In genomic region chr17:48878920-48879898, GRCh38 we compare ENCODE assay signal across 8 cellular contexts. TPM values are rescaled to one million over a fixed set of nuclear protein-coding genes. Genes with fewer than 3 reads are reported as not detected.
DNase-seq lines count a peak whose midpoint lies in the region; ATAC-seq and TF ChIP-seq lines count a peak whose summit lies in the region.

No MANE protein-coding gene starts in this region.

- no peaks in the 10 kb centered on the region for H3K27me3 Mint-ChIP-seq in activated B cell treated with CpG ODN at 0.5 μM for 24 hours

- no peak overlapping the region for H3K27ac ChIP-seq in C4-2B

- POLR2A ChIA-PET in activated B cell treated with CpG ODN at 0.5 μM for 24 hours (lab: Charles Lee), result interaction anchor here (0.5 to 1.1 kb wide), 8 partner anchors 13 to 274 kb away, joined by 3 to 14 read pairs (median 3); partner anchors contain the start of genes ATP5MC1, HOXB6 and TTLL6

- CTCF ChIA-PET in activated B cell treated with CpG ODN at 0.5 μM for 24 hours (lab: Charles Lee), result interaction anchor here (0.5 to 8.7 kb wide), 38 partner anchors 10 to 212 kb away, joined by 3 to 379 read pairs (median 4); partner anchors contain the start of genes ATP5MC1, CALCOCO2, PRAC2 and TTLL6

- no peaks in the 10 kb centered on the region for H3K9me3 Mint-ChIP-seq in activated B cell treated with CpG ODN at 0.5 μM for 24 hours

- TF ChIP-seq CTCF in C4-2B (conservative IDR thresholded peaks at IDR 0.05) (peak; percentile 96), HFF-Myc (IDR thresholded peaks at IDR 0.05; ENCODE audit: low read depth, low read length, missing control alignments) (peak; percentile 93), activated B cell treated with CpG ODN at 0.5 μM for 24 hours (IDR thresholded peaks at IDR 0.05) (peak; percentile 82)

- ATAC-seq in activated B cell treated with CpG ODN at 0.5 μM for 24 hours (ENCODE audit: low read depth) (peak; percentile 96), HG03457 (IDR thresholded peaks at IDR 0.05; ENCODE audit: unreplicated experiment) (no peak)

- no peak overlapping the region for H3K27ac Mint-ChIP-seq in activated B cell treated with CpG ODN at 0.5 μM for 24 hours

- no peak overlapping the region for H3K4me3 ChIP-seq in HFF-Myc (replicated peaks; ENCODE audit: low read depth, low read length)

- no peak overlapping the region for H3K4me3 Mint-ChIP-seq in activated B cell treated with CpG ODN at 0.5 μM for 24 hours

- peaks cover 2% of the 10 kb centered on the region for H3K4me1 Mint-ChIP-seq in activated B cell treated with CpG ODN at 0.5 μM for 24 hours

- H3K36me3 Mint-ChIP-seq in activated B cell treated with CpG ODN at 0.5 μM for 24 hours (ENCODE audit: low read depth), result no peaks in the 10 kb centered on the region

- intact Hi-C loops in activated B cell treated with CpG ODN at 0.5 μM for 24 hours (cut with micrococcal nuclease), result loop anchor here (1.0 to 2.0 kb wide), 7 partner anchors 65 to 854 kb away; no protein-coding TSS in a partner anchor

- DNase-seq in HFF-Myc (ENCODE audit: extremely low read depth, low read depth) (peak; percentile 58), NCI-H446 (lab: John Stamatoyannopoulos, UW) (peak; percentile 22 to 68), activated B cell treated with CpG ODN at 0.5 μM for 24 hours (no peak), cerebellar cortex (ENCODE audit: low spot score) (peak; percentile 73), kidney tubule cell (ENCODE audit: low spot score) (peak; percentile 71)
- peak in 2 of 3 experiments; percentile 2 to 36 for DNase-seq in stimulated activated CD4-positive, alpha-beta T cell treated with anti-CD3 and anti-CD28 coated beads, TNF-alpha, amount 100 ng/mL, for 4 hours (ENCODE audit: low read depth in 3 of 3)

RNA-seq across cellular contexts. Expression of gene ATP5MC1, which starts 13.4 kb away (rescaled TPM):
- 130 and 136 TPM in 2 replicates for total RNA-seq in activated B cell treated with CpG ODN at 0.5 μM for 24 hours

RNA-seq across cellular contexts. Expression of gene UBE2Z, which starts 29.0 kb away (rescaled TPM):
- 121 and 154 TPM in 2 replicates for total RNA-seq in activated B cell treated with CpG ODN at 0.5 μM for 24 hours

RNA-seq across cellular contexts. Expression of gene CALCOCO2, which starts 48.4 kb away (rescaled TPM):
- total RNA-seq in activated B cell treated with CpG ODN at 0.5 μM for 24 hours, result 115 TPM in 2 replicates
